Comparison of ENCODE assay signal across 8 cellular contexts in the genomic region with DNA sequence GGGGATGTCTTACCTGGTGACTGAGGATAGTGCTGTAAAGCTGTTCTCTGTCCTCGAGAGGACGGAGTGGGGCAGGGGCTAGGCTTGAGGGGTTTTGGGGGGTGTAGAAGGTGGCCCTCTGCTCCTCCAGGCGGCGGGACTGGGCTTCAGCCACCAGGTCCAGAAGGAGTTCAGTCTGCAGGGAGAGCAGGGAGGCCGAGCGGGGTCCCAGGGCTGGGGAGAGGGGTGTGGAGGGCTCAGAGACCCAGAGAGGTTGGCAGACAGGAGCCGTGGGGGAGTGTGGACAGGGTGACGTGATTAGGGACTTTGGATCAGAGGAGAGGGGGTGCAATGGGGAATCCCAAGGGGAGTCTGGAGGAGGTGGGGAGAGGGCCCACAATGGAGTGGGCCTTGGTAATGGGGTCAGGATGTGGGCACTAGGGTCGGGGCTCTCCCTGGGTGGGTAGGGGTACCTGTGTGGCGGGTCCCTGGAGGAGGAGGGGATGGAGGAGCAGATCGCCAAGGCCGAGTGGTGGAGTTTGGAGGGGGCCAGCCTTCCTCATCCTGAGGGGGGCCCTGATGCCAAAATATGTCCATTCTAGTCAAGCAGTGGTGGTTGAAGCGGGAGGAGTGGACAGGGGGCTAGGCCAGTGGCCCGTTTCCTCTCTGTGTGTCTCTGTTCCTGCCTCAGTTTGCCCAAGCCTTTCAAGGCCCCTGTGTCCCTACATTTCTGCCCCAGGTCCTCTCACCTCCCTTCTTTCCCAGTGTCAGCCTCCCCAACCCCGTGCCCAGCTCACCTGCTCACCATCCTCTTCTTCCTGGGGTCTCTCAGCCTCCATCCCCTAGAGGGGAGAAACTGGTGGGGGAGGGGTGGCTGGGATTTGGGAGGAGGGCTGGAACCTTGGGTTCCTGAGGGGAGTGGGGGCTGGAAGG. TPM values are rescaled to one million over a fixed set of nuclear protein-coding genes. Genes with fewer than 3 reads are reported as not detected.
A peak's percentile ranks its signal among the peaks of the same experiment; 100 is the strongest.
DNase-seq lines count a peak whose midpoint lies in the region; ATAC-seq and TF ChIP-seq lines count a peak whose summit lies in the region.

No MANE protein-coding gene starts in this region.

- intact Hi-C loops in psoas muscle (cut with DNase I) = loop anchor here in 1 of 2 donors (1.0 to 10.0 kb wide), 2 partner anchors 74 to 1003 kb away; partner anchors contain the start of gene COL11A2

- WGBS in psoas muscle, 3 donors = 76 to 84% (median 79%) methylated on average over 14 to 15 of the region's 15 CpGs

- peak overlapping the region; percentile 66 for H3K9ac ChIP-seq in SK-N-MC (ENCODE audit: insufficient read length)

- H3K27ac ChIP-seq in SK-N-MC (peak overlapping the region; percentile 97), epithelial cell of prostate (peak overlapping the region; percentile 48), psoas muscle (peak overlapping the region; percentile 48)

- ATAC-seq in psoas muscle (no peak), HG02588 (IDR thresholded peaks at IDR 0.05; ENCODE audit: unreplicated experiment) (no peak), GM19467 (IDR thresholded peaks at IDR 0.05; ENCODE audit: unreplicated experiment) (no peak)

- H3K27me3 ChIP-seq in psoas muscle (ENCODE audit: insufficient read depth in 3 of 3, low read length in 2 of 3) = no peaks in the 10 kb centered on the region

- DNase-seq in GM12864 (ENCODE audit: low read depth) = no peak
- no peak for DNase-seq in SK-N-MC (ENCODE audit: low read depth, low spot score)
- DNase-seq in epithelial cell of prostate (ENCODE audit: low read depth, low spot score) = no peak
- DNase-seq in psoas muscle = no peak
- DNase-seq in T1000 (lab: John Stamatoyannopoulos, UW) = no peak
- DNase-seq in stimulated activated CD4-positive, alpha-beta T cell treated with anti-CD3 and anti-CD28 coated beads, Interleukin-4, amount 100 ng/mL, for 1 hour = no peak

- H3K9me3 ChIP-seq in SK-N-MC (ENCODE audit: low read depth, low read length) (no peaks in the 10 kb centered on the region), psoas muscle (no peaks in the 10 kb centered on the region)

- peaks cover 15% of the 10 kb centered on the region for H3K36me3 ChIP-seq in SK-N-MC (ENCODE audit: insufficient read depth, low read length)
- peaks cover 0 to 11% of the 10 kb centered on the region in 2 donors for H3K36me3 ChIP-seq in psoas muscle (ENCODE audit: insufficient read depth in 1 of 2, low read depth in 1 of 2)

- TF ChIP-seq CTCF in GM12864 (IDR thresholded peaks at IDR 0.05; ENCODE audit: low read depth, low read length, missing control alignments) (no peak), psoas muscle (IDR thresholded peaks at IDR 0.05) (no peak)

- H3K4me3 ChIP-seq in GM12864 (ENCODE audit: low read depth, low read length) = peak overlapping the region; percentile 97
- peak overlapping the region; percentile 69 for H3K4me3 ChIP-seq in SK-N-MC
- peak overlapping the region; percentile 77 for H3K4me3 ChIP-seq in psoas muscle

- H3K4me1 ChIP-seq in psoas muscle = peaks cover 24% of the 10 kb centered on the region

RNA-seq across cellular contexts. Expression of gene GPSM3, which starts 0.5 kb away (rescaled TPM):
- 1 to 10 TPM; 1.7 to 5.1 (median 3.5) TPM for total RNA-seq in psoas muscle
- 1 to 10 TPM; 1.5 to 2.7 (median 2.6) TPM for polyA plus RNA-seq in psoas muscle

RNA-seq across cellular contexts. Expression of gene PBX2, which starts 1.9 kb away (rescaled TPM):
- total RNA-seq in psoas muscle = 10 to 100 TPM; 36.1 to 46.7 (median 37.5) TPM
- 10 to 100 TPM; 20.4 to 27.4 (median 22.1) TPM for polyA plus RNA-seq in psoas muscle

RNA-seq across cellular contexts. Expression of gene AGER, which starts 7.9 kb away (rescaled TPM):
- 1 to 10 TPM in 3 of 4 donors, under 1 TPM in 1; 0.85 to 2.0 (median 1.4) TPM for total RNA-seq in psoas muscle
- 1 to 10 TPM in 1 of 3 donors, under 1 TPM in 2; 0.79 to 1.7 (median 0.91) TPM for polyA plus RNA-seq in psoas muscle

RNA-seq across cellular contexts. Expression of gene RNF5, which starts 13.7 kb away (rescaled TPM):
- 10 to 100 TPM; 52.0 to 91.1 (median 57.0) TPM for total RNA-seq in psoas muscle
- polyA plus RNA-seq in psoas muscle = 100 to 1,000 TPM; 110 to 122 (median 113) TPM

RNA-seq across cellular contexts. Expression of gene AGPAT1, which starts 16.1 kb away (rescaled TPM):
- total RNA-seq in psoas muscle = 10 to 100 TPM; 36.8 to 59.8 (median 47.7) TPM
- 10 to 100 TPM; 35.0 to 77.8 (median 38.0) TPM for polyA plus RNA-seq in psoas muscle
